ENCODE assay signal across 1 cellular context in the genomic region with DNA sequence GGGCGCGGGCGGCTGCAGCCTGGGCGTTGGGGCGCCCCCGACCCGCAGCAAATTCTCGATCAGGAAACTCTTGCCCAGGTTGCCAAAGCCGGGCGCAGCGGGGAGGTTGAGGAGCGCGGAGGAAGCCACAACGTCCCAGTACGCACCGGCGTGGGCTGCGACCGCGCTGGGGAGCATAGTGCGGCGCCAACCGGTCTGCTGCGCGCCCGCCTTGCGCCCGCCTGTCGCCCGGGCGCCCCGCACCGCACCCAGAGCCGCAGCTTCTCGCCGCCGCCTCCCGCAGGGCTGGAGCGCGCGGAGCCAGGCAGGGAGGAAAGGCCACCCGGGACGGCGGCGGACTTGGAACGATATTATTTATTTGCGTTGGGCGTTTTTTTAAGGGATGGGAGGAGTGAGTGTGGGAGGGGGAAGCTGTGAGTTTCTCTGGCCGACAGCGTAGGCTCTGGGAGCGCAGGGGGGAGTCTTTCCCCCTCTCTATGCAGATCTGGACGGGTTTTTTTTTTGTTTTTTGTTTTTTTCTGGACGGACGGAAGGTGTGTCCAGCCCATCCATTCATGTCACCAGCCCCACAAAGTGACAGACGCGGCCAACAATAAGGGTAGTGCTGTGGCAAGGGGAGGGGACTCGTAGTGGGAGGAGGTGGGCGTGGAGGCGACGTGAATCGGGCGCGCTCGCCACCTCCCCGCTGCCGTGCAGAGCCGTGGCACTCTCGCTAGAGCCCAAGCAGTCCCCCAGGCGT.
TF ChIP-seq lines count a peak whose summit lies in the region.

Gene DBX2 (minus strand): TSS at position 349 of the 739 bp plus-strand sequence. CDS start 172 bp downstream, at position 177.

TF ChIP-seq in H1, 55 proteins besides CTCF, POLR2A, EP300 and RAD21 (continued from another document):
- TF ChIP-seq NANOG (IDR thresholded peaks at IDR 0.05; ENCODE audit: insufficient read depth, low read depth, low read length, poor library complexity, severe bottlenecking): no peak
- TF ChIP-seq EGR1 (IDR thresholded peaks at IDR 0.05; ENCODE audit: borderline replicate concordance, low read depth, low read length): no peak
- no peak for TF ChIP-seq CBX5 (IDR thresholded peaks at IDR 0.05; ENCODE audit: low read depth, low read length)
- TF ChIP-seq SIRT6 (IDR thresholded peaks at IDR 0.05; ENCODE audit: low read length): no peak
- TF ChIP-seq TAF1 (IDR thresholded peaks at IDR 0.05; ENCODE audit: low read depth, low read length): no peak
- no peak for TF ChIP-seq TCF12 (IDR thresholded peaks at IDR 0.05; ENCODE audit: low read depth, low read length)
- no peak for TF ChIP-seq CHD2 (IDR thresholded peaks at IDR 0.05; ENCODE audit: low read length)
- TF ChIP-seq RFX5 (IDR thresholded peaks at IDR 0.05; ENCODE audit: borderline replicate concordance, low read depth, low read length): no peak
- TF ChIP-seq RBBP5 (IDR thresholded peaks at IDR 0.05; ENCODE audit: borderline replicate concordance, low read depth, low read length): peak; percentile 62; the same call in 1 of the 2 replicates
- TF ChIP-seq GTF2F1 (IDR thresholded peaks at IDR 0.05; ENCODE audit: borderline replicate concordance, low read depth, low read length): no peak
- TF ChIP-seq YY1 (IDR thresholded peaks at IDR 0.05; ENCODE audit: low read depth, low read length): no peak
- TF ChIP-seq EZH2 (IDR thresholded peaks at IDR 0.05; ENCODE audit: low read depth, low read length, severe bottlenecking): peak; percentile 69
- TF ChIP-seq BCL11A (IDR thresholded peaks at IDR 0.05; ENCODE audit: low read depth in 2 of 2, low read length in 2 of 2): no peak
- TF ChIP-seq CEBPB (IDR thresholded peaks at IDR 0.05; ENCODE audit: low read depth, low read length): no peak
- no peak for TF ChIP-seq POU5F1 (IDR thresholded peaks at IDR 0.05; ENCODE audit: low read depth, low read length)
- peak; percentile 65; the same call in 1 of the 2 replicates for TF ChIP-seq SUZ12 (IDR thresholded peaks at IDR 0.05; ENCODE audit: low read length)
- TF ChIP-seq JUND (IDR thresholded peaks at IDR 0.05; ENCODE audit: low read length): no peak
- TF ChIP-seq CHD1 (IDR thresholded peaks at IDR 0.05; ENCODE audit: low read depth, low read length): no peak
- TF ChIP-seq CTBP2 (IDR thresholded peaks at IDR 0.05; ENCODE audit: borderline replicate concordance, insufficient read depth, insufficient read length, low read length): no peak
- TF ChIP-seq MAX (IDR thresholded peaks at IDR 0.05): no peak
- 0 out of 4 replicates have a peak, but pooled peaks of 1 of the 2 experiments have one; percentile 14 for TF ChIP-seq SIN3A (conservative IDR thresholded peaks at IDR 0.05 in 1 of 2, IDR thresholded peaks at IDR 0.05 in 1 of 2; ENCODE audit: low read depth in 1 of 2, low read length in 2 of 2)
- TF ChIP-seq SP4 (IDR thresholded peaks at IDR 0.05; ENCODE audit: low read length): no peak
- no peak for TF ChIP-seq BACH1 (IDR thresholded peaks at IDR 0.05; ENCODE audit: low read length)
- TF ChIP-seq JUN (IDR thresholded peaks at IDR 0.05; ENCODE audit: low read depth, low read length): no peak
- TF ChIP-seq SP1 (IDR thresholded peaks at IDR 0.05; ENCODE audit: low read depth, low read length): no peak
